In the genomic region with DNA sequence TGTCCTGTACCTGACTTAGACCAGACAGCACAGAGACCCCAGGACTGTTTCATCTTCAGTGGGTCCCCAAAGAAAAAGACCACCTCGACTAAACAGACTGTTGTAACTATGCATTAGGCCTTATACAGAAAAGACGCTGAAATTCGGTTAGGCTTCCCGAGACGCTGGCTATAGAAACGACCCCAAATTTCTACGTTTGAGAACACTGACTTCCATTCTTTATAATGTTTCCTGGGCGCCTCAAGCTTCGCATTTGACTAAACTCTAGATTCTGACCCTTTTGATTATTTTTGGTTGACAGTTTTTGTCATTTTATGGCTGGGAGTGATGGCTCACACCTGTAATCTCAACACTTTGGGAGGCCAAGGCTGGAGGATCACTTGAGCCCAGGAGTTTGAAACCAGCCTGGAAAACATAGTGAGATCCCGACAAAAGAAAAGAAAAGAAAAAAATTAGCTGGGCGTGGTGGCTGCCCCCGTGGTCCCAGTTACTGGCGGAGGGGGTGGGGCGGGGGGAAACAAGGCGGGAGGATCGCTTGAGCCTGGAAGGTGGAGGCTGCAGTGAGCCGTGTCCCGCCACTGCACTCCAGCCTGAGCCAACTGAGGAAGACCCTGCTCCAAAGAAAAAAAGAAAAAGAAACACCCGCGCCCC, we compare ENCODE assay signal across 8 cellular contexts. TPM values are rescaled to one million over a fixed set of nuclear protein-coding genes. Genes with fewer than 3 reads are reported as not detected.
A peak's percentile ranks its signal among the peaks of the same experiment; 100 is the strongest.
DNase-seq lines count a peak whose midpoint lies in the region; ATAC-seq and TF ChIP-seq lines count a peak whose summit lies in the region.

No MANE protein-coding gene starts in this region.

- H3K4me3 ChIP-seq in subcutaneous abdominal adipose tissue (ENCODE audit: low read depth in 1 of 5, low read length in 5 of 5), result peak overlapping the region; percentile 61 to 82 (median 77)

- H3K36me3 ChIP-seq in subcutaneous abdominal adipose tissue (ENCODE audit: control insufficient read depth in 5 of 5, insufficient read depth in 5 of 5, low read length in 5 of 5), result no peaks in the 10 kb centered on the region

- no peaks in the 10 kb centered on the region for H3K9me3 Mint-ChIP-seq in activated naive CD8-positive, alpha-beta T cell treated with anti-CD3 and anti-CD28 coated beads for 36 hours
- H3K9me3 Mint-ChIP-seq in immature natural killer cell, result no peaks in the 10 kb centered on the region

- H3K36me3 Mint-ChIP-seq in activated naive CD8-positive, alpha-beta T cell treated with anti-CD3 and anti-CD28 coated beads for 36 hours, result peaks cover 12% of the 10 kb centered on the region
- H3K36me3 Mint-ChIP-seq in immature natural killer cell, result peaks cover 0 to 9% (median 0%) of the 10 kb centered on the region in 3 donors

- peak overlapping the region; percentile 80 for H3K27ac Mint-ChIP-seq in activated naive CD8-positive, alpha-beta T cell treated with anti-CD3 and anti-CD28 coated beads for 36 hours
- H3K27ac Mint-ChIP-seq in immature natural killer cell, result peak overlapping the region; percentile 87 to 98 (median 95)

- peak overlapping the region; percentile 82 for H3K4me3 Mint-ChIP-seq in activated naive CD8-positive, alpha-beta T cell treated with anti-CD3 and anti-CD28 coated beads for 36 hours
- peak overlapping the region; percentile 87 to 90 (median 89) for H3K4me3 Mint-ChIP-seq in immature natural killer cell

- peak overlapping the region in 4 of 5 donors; percentile 69 to 83 (median 78) for H3K9ac ChIP-seq in subcutaneous abdominal adipose tissue (ENCODE audit: low read length in 5 of 5)

- H3K27ac ChIP-seq in subcutaneous abdominal adipose tissue (ENCODE audit: low read depth, low read length), result peak overlapping the region; percentile 62
- no peak overlapping the region for H3K27ac ChIP-seq in foreskin keratinocyte

- no peak for ATAC-seq in foreskin keratinocyte

- no peaks in the 10 kb centered on the region for H3K27me3 ChIP-seq in subcutaneous abdominal adipose tissue (ENCODE audit: control insufficient read depth in 5 of 5, insufficient read depth in 4 of 5, low read length in 5 of 5)
- H3K27me3 ChIP-seq in foreskin keratinocyte, result no peaks in the 10 kb centered on the region

- H3K9me3 ChIP-seq in subcutaneous abdominal adipose tissue (ENCODE audit: control insufficient read depth in 5 of 5, low read length in 5 of 5), result no peaks in the 10 kb centered on the region

- DNase-seq in NCI-H748 (lab: John Stamatoyannopoulos, UW; ENCODE audit: unreplicated experiment), result peak; percentile 21
- DNase-seq in NCI-H748 treated with DMSO at 0.1 percent for 48 hours (lab: John Stamatoyannopoulos, UW), result no peak
- no peak for DNase-seq in activated naive CD8-positive, alpha-beta T cell treated with anti-CD3 and anti-CD28 coated beads for 36 hours
- no peak for DNase-seq in immature natural killer cell
- DNase-seq in GM13976 (ENCODE audit: low spot score), result no peak
- no peak for DNase-seq in iPS-NIHi11 (ENCODE audit: low spot score)
- no peak for DNase-seq in foreskin keratinocyte

- peaks cover 38% of the 10 kb centered on the region for H3K4me1 Mint-ChIP-seq in activated naive CD8-positive, alpha-beta T cell treated with anti-CD3 and anti-CD28 coated beads for 36 hours
- peaks cover 54 to 60% of the 10 kb centered on the region in 2 donors for H3K4me1 Mint-ChIP-seq in immature natural killer cell

- H3K4me1 ChIP-seq in subcutaneous abdominal adipose tissue (ENCODE audit: control insufficient read depth in 5 of 5, insufficient read depth in 5 of 5, low read length in 5 of 5) (peaks cover 0 to 43% (median 34%) of the 10 kb centered on the region in 5 donors), foreskin keratinocyte (no peaks in the 10 kb centered on the region)

- no peaks in the 10 kb centered on the region for H3K27me3 Mint-ChIP-seq in activated naive CD8-positive, alpha-beta T cell treated with anti-CD3 and anti-CD28 coated beads for 36 hours
- H3K27me3 Mint-ChIP-seq in immature natural killer cell (ENCODE audit: low read depth in 3 of 3), result peaks cover 14 to 24% (median 21%) of the 10 kb centered on the region in 3 donors

- in situ Hi-C loops in GM13976 (cut with MboI; ENCODE audit: low sequenced_read_pairs, unreplicated experiment), result no loop called here

- TF ChIP-seq CTCF in GM13976 (IDR thresholded peaks at IDR 0.05; ENCODE audit: borderline replicate concordance, control extremely low read depth, extremely low read depth, insufficient read depth, missing control alignments), result no peak
- no peak for TF ChIP-seq CTCF in foreskin keratinocyte (conservative IDR thresholded peaks at IDR 0.05)

RNA-seq across cellular contexts. Expression of gene TRAPPC10, which starts 0.9 kb away (rescaled TPM):
- total RNA-seq in activated naive CD8-positive, alpha-beta T cell treated with anti-CD3 and anti-CD28 coated beads for 36 hours, result 10 to 100 TPM; 42.4 to 44.4 TPM
- polyA plus RNA-seq in immature natural killer cell, result 10 to 100 TPM; 42.0 to 74.7 (median 43.2) TPM
- 24.3 and 27.5 TPM in 2 replicates for total RNA-seq in foreskin keratinocyte
- polyA plus RNA-seq in foreskin keratinocyte, result 6.0 and 6.7 TPM in 2 replicates
